In genomic region chrX:134908235-134908834, GRCh38 we compare ENCODE assay signal across 9 cellular contexts. TPM values are rescaled to one million over a fixed set of nuclear protein-coding genes. Genes with fewer than 3 reads are reported as not detected.
DNase-seq lines count a peak whose midpoint lies in the region; ATAC-seq and TF ChIP-seq lines count a peak whose summit lies in the region.
"Had no signal": no experiment of that assay in that cellular context is flagged by ENCODE, and none has a peak within 500 bp of the region (broad histone marks: within the 10 kb centered on the region; RNA-seq: fewer than 3 reads in every experiment).

No MANE protein-coding gene starts in this region.

- H3K9me3 Mint-ChIP-seq in activated CD4-positive, alpha-beta T cell treated with anti-CD3 and anti-CD28 coated beads, Interleukin-2, amount 10 ng/mL, durations not matched to agents 24 days and 14 days, result no peaks in the 10 kb centered on the region
- no peaks in the 10 kb centered on the region for H3K9me3 Mint-ChIP-seq in neural crest cell
- no peaks in the 10 kb centered on the region for H3K9me3 Mint-ChIP-seq in Calu3 (ENCODE audit: low read depth, unreplicated experiment)

- H3K4me3 Mint-ChIP-seq in activated CD4-positive, alpha-beta T cell treated with anti-CD3 and anti-CD28 coated beads, Interleukin-2, amount 10 ng/mL, durations not matched to agents 24 days and 14 days, result no peak overlapping the region
- peak overlapping the region; percentile 20 for H3K4me3 Mint-ChIP-seq in neural crest cell
- no peak overlapping the region for H3K4me3 Mint-ChIP-seq in Calu3 (ENCODE audit: low read depth, unreplicated experiment)

- peaks cover 7% of the 10 kb centered on the region for H3K4me1 Mint-ChIP-seq in activated CD4-positive, alpha-beta T cell treated with anti-CD3 and anti-CD28 coated beads, Interleukin-2, amount 10 ng/mL, durations not matched to agents 24 days and 14 days
- peaks cover 6% of the 10 kb centered on the region for H3K4me1 Mint-ChIP-seq in neural crest cell
- H3K4me1 Mint-ChIP-seq in Calu3 (ENCODE audit: low read depth, unreplicated experiment), result no peaks in the 10 kb centered on the region

- H3K27ac Mint-ChIP-seq in activated CD4-positive, alpha-beta T cell treated with anti-CD3 and anti-CD28 coated beads, Interleukin-2, amount 10 ng/mL, durations not matched to agents 24 days and 14 days, result peak overlapping the region; percentile 75
- H3K27ac Mint-ChIP-seq in neural crest cell (ENCODE audit: unreplicated experiment) (no peak overlapping the region), Calu3 (ENCODE audit: unreplicated experiment) (no peak overlapping the region)

- in situ Hi-C loops in astrocyte of the spinal cord (cut with HindIII; ENCODE audit: low sequenced_read_pairs), result no loop called here

- peaks cover 5% of the 10 kb centered on the region for H3K36me3 Mint-ChIP-seq in activated CD4-positive, alpha-beta T cell treated with anti-CD3 and anti-CD28 coated beads, Interleukin-2, amount 10 ng/mL, durations not matched to agents 24 days and 14 days (ENCODE audit: low read depth)
- peaks cover 2% of the 10 kb centered on the region for H3K36me3 Mint-ChIP-seq in neural crest cell (ENCODE audit: low read depth)
- H3K36me3 Mint-ChIP-seq in Calu3 (ENCODE audit: insufficient read depth, unreplicated experiment), result peaks cover 6% of the 10 kb centered on the region

- intact Hi-C loops in activated CD4-positive, alpha-beta T cell treated with anti-CD3 and anti-CD28 coated beads, Interleukin-2, amount 10 ng/mL, durations not matched to agents 24 days and 14 days (cut with micrococcal nuclease), result no loop called here
- intact Hi-C loops in Calu3 (cut with micrococcal nuclease; ENCODE audit: unreplicated experiment), result loop anchor here (5.0 kb wide), 1 partner anchor 126 kb away; no protein-coding TSS in a partner anchor

- H3K27me3 Mint-ChIP-seq in activated CD4-positive, alpha-beta T cell treated with anti-CD3 and anti-CD28 coated beads, Interleukin-2, amount 10 ng/mL, durations not matched to agents 24 days and 14 days, result no peaks in the 10 kb centered on the region
- H3K27me3 Mint-ChIP-seq in neural crest cell (ENCODE audit: low read depth) (no peaks in the 10 kb centered on the region), Calu3 (ENCODE audit: unreplicated experiment) (no peaks in the 10 kb centered on the region)

- ATAC-seq in GM21717 (IDR thresholded peaks at IDR 0.05; ENCODE audit: unreplicated experiment) (no peak), HG03045 (IDR thresholded peaks at IDR 0.05; ENCODE audit: unreplicated experiment) (no peak)

- TF ChIP-seq CTCF in astrocyte of the spinal cord (IDR thresholded peaks at IDR 0.05; ENCODE audit: low read depth, low read length), result peak; percentile 29
- TF ChIP-seq CTCF in neural crest cell (conservative IDR thresholded peaks at IDR 0.05), result peak; percentile 38
- no peak for TF ChIP-seq CTCF in Calu3 (IDR thresholded peaks at IDR 0.05; ENCODE audit: unreplicated experiment)

- peak; percentile 70 for DNase-seq in activated CD4-positive, alpha-beta T cell treated with anti-CD3 and anti-CD28 coated beads, Interleukin-2, amount 10 ng/mL, durations not matched to agents 24 days and 14 days
- DNase-seq in activated CD4-positive, alpha-beta T cell treated with anti-CD3 and anti-CD28 coated beads, Interleukin-2, amount 50 U/mL, for 4 hours, result no peak
- peak; percentile 27 for DNase-seq in NCI-H1694 (lab: John Stamatoyannopoulos, UW)
- DNase-seq in astrocyte of the spinal cord (ENCODE audit: low read depth, low spot score), result peak; percentile 35
- no peak for DNase-seq in neural crest cell (ENCODE audit: low read depth, low spot score)
- no peak for DNase-seq in Calu3

- BruUV-seq in Calu3 (replicated peaks; lab: Mats Ljungman, UMichigan), result no TSS peak

- no peak overlapping the region for H3K4me3 ChIP-seq in astrocyte of the spinal cord (ENCODE audit: low read depth, low read length)
- H3K4me3 ChIP-seq: BLaER1 treated with 17β-estradiol and CSF1 and Interleukin-3, amounts not matched to agents 10 nM and 100 nM had no signal

- CTCF ChIA-PET in Calu3 (lab: Charles Lee), result interaction anchor here (0.7 kb wide), 1 partner anchor 129 kb away, joined by 3 read pairs; no protein-coding TSS in a partner anchor

RNA-seq across cellular contexts. Expression of gene MOSPD1, which starts 6.7 kb away (rescaled TPM):
- 11.5 and 15.6 TPM in 2 replicates for total RNA-seq in activated CD4-positive, alpha-beta T cell treated with anti-CD3 and anti-CD28 coated beads, Interleukin-2, amount 10 ng/mL, durations not matched to agents 24 days and 14 days
- total RNA-seq in neural crest cell, result 14.7 and 15.6 TPM in 2 replicates
- total RNA-seq in Calu3 (2022), result 23.5 and 25.3 TPM in 2 replicates

Comparison
In these comparisons a context has a peak if more than half of its experiments do, and no peak if none do; other contexts are left out.
1. DNase-seq: peak in activated CD4-positive, alpha-beta T cell treated with anti-CD3 and anti-CD28 coated beads, Interleukin-2, amount 10 ng/mL, durations not matched to agents 24 days and 14 days (single experiment), NCI-H1694 (single experiment) and astrocyte of the spinal cord (single experiment); none in activated CD4-positive, alpha-beta T cell treated with anti-CD3 and anti-CD28 coated beads, Interleukin-2, amount 50 U/mL, for 4 hours (0 of 2), neural crest cell (single experiment) and Calu3 (single experiment).